ENCODE assay signal across 25 cellular contexts in genomic region chr1:211924256-211924655, GRCh38.
"Had no signal": no experiment of that assay in that cellular context is flagged by ENCODE, and none has a peak within 500 bp of the region (broad histone marks: within the 10 kb centered on the region; RNA-seq: fewer than 3 reads in every experiment).

No MANE protein-coding gene starts in this region.

- H3K27ac ChIP-seq: brain microvascular endothelial cell, gastroesophageal sphincter had no signal

- H3K9me3 ChIP-seq: gastroesophageal sphincter had no signal

- H3K4me3 ChIP-seq: gastroesophageal sphincter had no signal

- DNase-seq: activated CD4-positive, alpha-beta memory T cell treated with anti-CD3 and anti-CD28 coated beads for 36 hours; activated CD4-positive, alpha-beta T cell treated with anti-CD3 and anti-CD28 coated beads for 36 hours; activated CD4-positive, alpha-beta T cell treated with anti-CD3 and anti-CD28 coated beads, Interleukin-2, amount 10 ng/mL, durations not matched to agents 24 days and 14 days; activated CD4-positive, CD25-positive, alpha-beta regulatory T cell; activated CD4-positive, CD25-positive, alpha-beta regulatory T cell treated with anti-CD3 and anti-CD28 coated beads, Interleukin-2, amount 50 U/mL, for 72 hours; activated CD8-positive, alpha-beta memory T cell treated with anti-CD3 and anti-CD28 coated beads, Interleukin-2, amount 50 U/mL, for 48 hours; activated CD8-positive, alpha-beta T cell treated with anti-CD3 and anti-CD28 coated beads, Interleukin-2, amount 10 ng/mL, durations not matched to agents 7 days and 5 days; activated effector memory CD4-positive, alpha-beta T cell treated with Interleukin-2 at 50 U/mL for 16 hours; activated gamma-delta T cell treated with Interleukin-2 at 50 U/mL for 16 hours; activated naive CD4-positive, alpha-beta T cell treated with anti-CD3 and anti-CD28 coated beads, Interleukin-2, amount 50 U/mL, for 16 hours; activated naive CD4-positive, alpha-beta T cell treated with Interleukin-2 at 50 U/mL for 16 hours; activated T-cell treated with anti-CD3 and anti-CD28 coated beads, Interleukin-2, amount 50 U/mL, for 4 hours; amniotic stem cell; anterior cingulate cortex; brain microvascular endothelial cell; cortex of kidney; dermis blood vessel endothelial cell; effector CD4-positive, alpha-beta T cell; effector memory CD8-positive, alpha-beta T cell; foreskin fibroblast; T-helper 2 cell had no signal

- ATAC-seq: activated CD8-positive, alpha-beta memory T cell treated with anti-CD3 and anti-CD28 coated beads, Interleukin-2, amount 10 ng/mL, durations not matched to agents 7 days and 5 days; gastroesophageal sphincter had no signal

- FAIRE-seq: astrocyte, bronchial epithelial cell had no signal

- H3K36me3 ChIP-seq: brain microvascular endothelial cell, gastroesophageal sphincter had no signal

- H3K27me3 ChIP-seq: brain microvascular endothelial cell, gastroesophageal sphincter had no signal
